Comparison of ENCODE assay signal across 17 cellular contexts in genomic region chr6:46507426-46507825, GRCh38. TPM values are rescaled to one million over a fixed set of nuclear protein-coding genes. Genes with fewer than 3 reads are reported as not detected.
A peak's percentile ranks its signal among the peaks of the same experiment; 100 is the strongest.
DNase-seq lines count a peak whose midpoint lies in the region; ATAC-seq and TF ChIP-seq lines count a peak whose summit lies in the region.
"Had no signal": no experiment of that assay in that cellular context is flagged by ENCODE, and none has a peak within 500 bp of the region (broad histone marks: within the 10 kb centered on the region; RNA-seq: fewer than 3 reads in every experiment).

No MANE protein-coding gene starts in this region.

- H3K27ac Mint-ChIP-seq in stimulated activated naive CD8-positive, alpha-beta T cell treated with anti-CD3 and anti-CD28 coated beads, Interleukin-15, amount 100 ng/mL, for 72 hours = no peak overlapping the region
- H3K27ac Mint-ChIP-seq: CD4-positive, alpha-beta T cell had no signal

- ATAC-seq in stimulated activated naive CD8-positive, alpha-beta T cell treated with anti-CD3 and anti-CD28 coated beads, Interleukin-15, amount 100 ng/mL, for 72 hours = no peak

- H3K4me1 Mint-ChIP-seq in stimulated activated naive CD8-positive, alpha-beta T cell treated with anti-CD3 and anti-CD28 coated beads, Interleukin-15, amount 100 ng/mL, for 72 hours = no peaks in the 10 kb centered on the region

- DNase-seq in HT-29 (ENCODE audit: low spot score) = peak; percentile 32
- peak; percentile 47 for DNase-seq in glomerular visceral epithelial cell (ENCODE audit: extremely low spot score)
- DNase-seq in mucosa of gallbladder (ENCODE audit: low spot score) = peak; percentile 45
- no peak for DNase-seq in stimulated activated naive CD8-positive, alpha-beta T cell treated with anti-CD3 and anti-CD28 coated beads, Interleukin-15, amount 100 ng/mL, for 72 hours
- no peak for DNase-seq in NCI-H2171 (lab: John Stamatoyannopoulos, UW)
- no peak for DNase-seq in globus pallidus (ENCODE audit: low spot score)
- DNase-seq: AML-193; CD4-positive, alpha-beta T cell; EL; IMR-90; Kasumi-1; NCI-H187 treated with DMSO at 0.1 percent for 48 hours; NCI-H2171 treated with DMSO at 0.1 percent for 48 hours; NCI-H774; PC-9 had no signal

- H3K27me3 Mint-ChIP-seq in stimulated activated naive CD8-positive, alpha-beta T cell treated with anti-CD3 and anti-CD28 coated beads, Interleukin-15, amount 100 ng/mL, for 72 hours = peaks cover 2% of the 10 kb centered on the region

- no peak overlapping the region for H3K4me3 Mint-ChIP-seq in stimulated activated naive CD8-positive, alpha-beta T cell treated with anti-CD3 and anti-CD28 coated beads, Interleukin-15, amount 100 ng/mL, for 72 hours
- H3K4me3 Mint-ChIP-seq: CD4-positive, alpha-beta T cell had no signal

- no peak for TF ChIP-seq CTCF in 22Rv1 (IDR thresholded peaks at IDR 0.05)

- peak overlapping the region; percentile 62 for H3K27ac ChIP-seq in 22Rv1
- H3K27ac ChIP-seq: PC-9 had no signal

- no peaks in the 10 kb centered on the region for H3K9me3 Mint-ChIP-seq in stimulated activated naive CD8-positive, alpha-beta T cell treated with anti-CD3 and anti-CD28 coated beads, Interleukin-15, amount 100 ng/mL, for 72 hours
- H3K9me3 Mint-ChIP-seq: CD4-positive, alpha-beta T cell had no signal

RNA-seq across cellular contexts. Expression of gene RCAN2, which starts 16.2 kb away (rescaled TPM):
- 0.03 TPM in 1 of 2 replicates, not detected in the other for total RNA-seq in HT-29 (2014; rRNA removed; shearing (Covaris generic))
- 61.7 TPM for total RNA-seq in mucosa of gallbladder
- total RNA-seq: CD4-positive, alpha-beta T cell; NCI-H460 had no signal

Comparison
In these comparisons a context has a peak if more than half of its experiments do, and no peak if none do; other contexts are left out.
1. DNase-seq: peak in HT-29 (single experiment), glomerular visceral epithelial cell (single experiment) and mucosa of gallbladder (single experiment); none in stimulated activated naive CD8-positive, alpha-beta T cell treated with anti-CD3 and anti-CD28 coated beads, Interleukin-15, amount 100 ng/mL, for 72 hours (0 of 2), NCI-H2171 (single experiment) and globus pallidus (single experiment).
2. RNA of gene RCAN2, which starts 16.2 kb away (total RNA-seq): 61.7 TPM in mucosa of gallbladder (single experiment); 0.03 TPM in HT-29; every median in the first group is over 10 times any median in the second.